ENCODE assay signal across 8 cellular contexts in genomic region chr9:128828719-128829452, GRCh38. TPM values are rescaled to one million over a fixed set of nuclear protein-coding genes. Genes with fewer than 3 reads are reported as not detected.
DNase-seq lines count a peak whose midpoint lies in the region; ATAC-seq and TF ChIP-seq lines count a peak whose summit lies in the region.

No MANE protein-coding gene starts in this region.

- H3K27ac Mint-ChIP-seq in GM23338 = peak overlapping the region; percentile 97
- H3K27ac Mint-ChIP-seq in activated CD8-positive, alpha-beta T cell treated with anti-CD3 and anti-CD28 coated beads for 36 hours = peak overlapping the region; percentile 84

- H3F3A ChIP-seq in GM23338 (replicated peaks; ENCODE audit: low read depth) = 0 out of 2 replicates have a peak, but pooled peaks cover 8% of the 10 kb centered on the region

- ATAC-seq in GM23338 = peak; percentile 15
- peak; percentile 3 for ATAC-seq in activated CD8-positive, alpha-beta T cell treated with anti-CD3 and anti-CD28 coated beads for 36 hours

- H3K27me3 ChIP-seq in BJ (ENCODE audit: control insufficient read depth, insufficient read depth, low read length) (no peaks in the 10 kb centered on the region), GM23338 (ENCODE audit: insufficient read depth) (no peaks in the 10 kb centered on the region)

- peaks cover 59% of the 10 kb centered on the region for H3K36me3 Mint-ChIP-seq in GM23338 (ENCODE audit: low read depth)
- peaks cover 34% of the 10 kb centered on the region for H3K36me3 Mint-ChIP-seq in activated CD8-positive, alpha-beta T cell treated with anti-CD3 and anti-CD28 coated beads for 36 hours (ENCODE audit: low read depth)

- no peaks in the 10 kb centered on the region for H3K9me2 ChIP-seq in GM23338 (ENCODE audit: insufficient read depth)

- peak overlapping the region; percentile 98 for H3K4me2 ChIP-seq in GM23338

- H3K27me3 Mint-ChIP-seq in GM23338 (ENCODE audit: insufficient read depth, low read depth, poor library complexity) = peaks cover 9% of the 10 kb centered on the region
- H3K27me3 Mint-ChIP-seq in activated CD8-positive, alpha-beta T cell treated with anti-CD3 and anti-CD28 coated beads for 36 hours = no peaks in the 10 kb centered on the region

- H3K4me3 ChIP-seq in BJ (ENCODE audit: low read depth, low read length) (peak overlapping the region; percentile 96), GM23338 (peak overlapping the region; percentile 98)

- peak overlapping the region; percentile 96 for H3K4me3 Mint-ChIP-seq in GM23338
- H3K4me3 Mint-ChIP-seq in activated CD8-positive, alpha-beta T cell treated with anti-CD3 and anti-CD28 coated beads for 36 hours = peak overlapping the region; percentile 89

- DNase-seq in BJ (ENCODE audit: low read depth) (no peak), GM23338 (ENCODE audit: low spot score) (no peak), iPS-NIHi11 (ENCODE audit: low spot score) (peak; percentile 13), substantia nigra (lab: John Stamatoyannopoulos, UW) (no peak), cerebellar nuclear complex (lab: John Stamatoyannopoulos, UW) (no peak), NCI-H1930 (lab: John Stamatoyannopoulos, UW) (no peak)
- DNase-seq in activated CD8-positive, alpha-beta T cell treated with anti-CD3 and anti-CD28 coated beads for 36 hours = no peak
- no peak for DNase-seq in stimulated activated CD4-positive, alpha-beta T cell treated with anti-CD3 and anti-CD28 coated beads, Interleukin-12 subunit alpha, Interleukin-12 subunit beta, amount 100 ng/mL, for 4 hours

- H2AFZ ChIP-seq in GM23338 = peak overlapping the region; percentile 84; the same call in 1 of the 2 replicates

- H3K4me1 ChIP-seq in GM23338 (ENCODE audit: insufficient read depth) = no peaks in the 10 kb centered on the region

- intact Hi-C loops in activated CD8-positive, alpha-beta T cell treated with anti-CD3 and anti-CD28 coated beads for 36 hours (cut with micrococcal nuclease) = no loop called here

- H3K79me2 ChIP-seq in GM23338 (replicated peaks; ENCODE audit: insufficient read depth) = peaks cover 8% of the 10 kb centered on the region

- H3K36me3 ChIP-seq in BJ (ENCODE audit: control insufficient read depth, insufficient read depth, low read length) = peaks cover 19% of the 10 kb centered on the region
- peaks cover 14% of the 10 kb centered on the region for H3K36me3 ChIP-seq in GM23338 (ENCODE audit: insufficient read depth)

- POLR2A ChIA-PET in BJ (lab: Charles Lee) = interaction anchor here (0.6 kb wide), 1 partner anchor 105 kb away, joined by 4 read pairs; the partner anchor contains the start of gene ZDHHC12
- POLR2A ChIA-PET in activated CD8-positive, alpha-beta T cell treated with anti-CD3 and anti-CD28 coated beads for 36 hours (lab: Charles Lee) = interaction anchor here (1.4 to 5.3 kb wide), 3 partner anchors 10 to 41 kb away, joined by 3 to 41 read pairs (median 3); partner anchors contain the start of gene ENDOG

- H3K27ac ChIP-seq in GM23338 (ENCODE audit: low read depth) (peak overlapping the region; percentile 77; the same call in 1 of the 2 replicates), substantia nigra (ENCODE audit: low read depth, low read length, poor library complexity, severe bottlenecking) (peak overlapping the region; percentile 62)

- no peak for TF ChIP-seq CTCF in BJ (IDR thresholded peaks at IDR 0.05; ENCODE audit: insufficient read depth, low read depth, low read length)
- no peak for TF ChIP-seq CTCF in GM23338 (conservative IDR thresholded peaks at IDR 0.05; ENCODE audit: low read depth in 2 of 2)
- TF ChIP-seq CTCF in activated CD8-positive, alpha-beta T cell treated with anti-CD3 and anti-CD28 coated beads for 36 hours (IDR thresholded peaks at IDR 0.05) = no peak

- CTCF ChIA-PET in BJ (lab: Yijun Ruan, JAX) = interaction anchor here (0.8 to 1.6 kb wide), 2 partner anchors 10 to 712 kb away, joined by 3 to 11 read pairs; partner anchors contain the start of gene ENDOG
- CTCF ChIA-PET in activated CD8-positive, alpha-beta T cell treated with anti-CD3 and anti-CD28 coated beads for 36 hours (lab: Charles Lee) = interaction anchor here (1.5 to 5.7 kb wide), 2 partner anchors 10 to 99 kb away, joined by 8 to 53 read pairs; partner anchors contain the start of gene ENDOG

- peaks cover 7% of the 10 kb centered on the region for H3K4me1 Mint-ChIP-seq in GM23338
- H3K4me1 Mint-ChIP-seq in activated CD8-positive, alpha-beta T cell treated with anti-CD3 and anti-CD28 coated beads for 36 hours (ENCODE audit: low read depth) = peaks cover 22% of the 10 kb centered on the region

- H3K9me3 Mint-ChIP-seq in GM23338 = no peaks in the 10 kb centered on the region; the same call in 2 of the 3 replicates
- no peaks in the 10 kb centered on the region for H3K9me3 Mint-ChIP-seq in activated CD8-positive, alpha-beta T cell treated with anti-CD3 and anti-CD28 coated beads for 36 hours

- H4K20me1 ChIP-seq in GM23338 (replicated peaks; ENCODE audit: insufficient read depth) = 0 out of 2 replicates have a peak, but pooled peaks cover 4% of the 10 kb centered on the region

RNA-seq across cellular contexts. Expression of gene SPOUT1, which starts 0.7 kb away (rescaled TPM):
- polyA plus RNA-seq in BJ (2011; rRNA removed) = 23.7 and 45.8 TPM in 2 replicates
- 71.4 and 124 TPM in 2 replicates for polyA minus RNA-seq in BJ (2011; rRNA and poly(A)+ RNA removed)
- total RNA-seq in GM23338 (2014; rRNA removed; shearing (Covaris generic)) = 34.8 and 50.9 TPM in 2 replicates
- polyA plus RNA-seq in GM23338 (2016; fragmentation: Nextera tagmentation; extraction: Ambion mirVana) = 28.5 and 33.5 TPM in 2 replicates
- total RNA-seq in activated CD8-positive, alpha-beta T cell treated with anti-CD3 and anti-CD28 coated beads for 36 hours = 10 to 100 TPM; 85.9 to 91.2 TPM

RNA-seq across cellular contexts. Expression of gene ENDOG, which starts 10.6 kb away (rescaled TPM):
- polyA plus RNA-seq in BJ (2011; rRNA removed) (13.3 and 20.7 TPM in 2 replicates), GM23338 (2016; fragmentation: Nextera tagmentation; extraction: Ambion mirVana) (15.1 and 19.2 TPM in 2 replicates)
- 6.3 and 10.9 TPM in 2 replicates for polyA minus RNA-seq in BJ (2011; rRNA and poly(A)+ RNA removed)
- 14.6 and 23.5 TPM in 2 replicates for total RNA-seq in GM23338 (2014; rRNA removed; shearing (Covaris generic))
- 10 to 100 TPM; 21.8 to 23.9 TPM for total RNA-seq in activated CD8-positive, alpha-beta T cell treated with anti-CD3 and anti-CD28 coated beads for 36 hours

RNA-seq across cellular contexts. Expression of gene TBC1D13, which starts 41.8 kb away (rescaled TPM):
- polyA plus RNA-seq in BJ (2011; rRNA removed) (21.2 and 31.9 TPM in 2 replicates), GM23338 (2016; fragmentation: Nextera tagmentation; extraction: Ambion mirVana) (7.8 and 8.3 TPM in 2 replicates)
- polyA minus RNA-seq in BJ (2011; rRNA and poly(A)+ RNA removed) = 17.0 and 18.8 TPM in 2 replicates
- total RNA-seq in GM23338 (2014; rRNA removed; shearing (Covaris generic)) = 19.1 and 19.4 TPM in 2 replicates
- 10 to 100 TPM; 11.7 to 12.5 TPM for total RNA-seq in activated CD8-positive, alpha-beta T cell treated with anti-CD3 and anti-CD28 coated beads for 36 hours

RNA-seq across cellular contexts. Expression of gene KYAT1, which starts 52.9 kb away (rescaled TPM):
- polyA plus RNA-seq in BJ (2011; rRNA removed) = 4.9 and 5.6 TPM in 2 replicates
- polyA minus RNA-seq in BJ (2011; rRNA and poly(A)+ RNA removed) = 1.7 and 5.0 TPM in 2 replicates
- 29.8 and 34.0 TPM in 2 replicates for total RNA-seq in GM23338 (2014; rRNA removed; shearing (Covaris generic))
- polyA plus RNA-seq in GM23338 (2016; fragmentation: Nextera tagmentation; extraction: Ambion mirVana) = 23.0 and 26.1 TPM in 2 replicates
- 10 to 100 TPM; 17.0 to 18.6 TPM for total RNA-seq in activated CD8-positive, alpha-beta T cell treated with anti-CD3 and anti-CD28 coated beads for 36 hours

RNA-seq across cellular contexts. Expression of gene LRRC8A, which starts 53.0 kb away (rescaled TPM):
- polyA plus RNA-seq in BJ (2011; rRNA removed) (29.6 and 56.2 TPM in 2 replicates), GM23338 (2016; fragmentation: Nextera tagmentation; extraction: Ambion mirVana) (35.3 and 37.3 TPM in 2 replicates)
- 38.4 and 42.7 TPM in 2 replicates for polyA minus RNA-seq in BJ (2011; rRNA and poly(A)+ RNA removed)
- 75.7 and 80.5 TPM in 2 replicates for total RNA-seq in GM23338 (2014; rRNA removed; shearing (Covaris generic))
- 10 to 100 TPM; 15.1 to 16.2 TPM for total RNA-seq in activated CD8-positive, alpha-beta T cell treated with anti-CD3 and anti-CD28 coated beads for 36 hours
